20 cellular contexts compared by ENCODE assay signal in genomic region chr1:167541013-167541412, GRCh38. TPM values are rescaled to one million over a fixed set of nuclear protein-coding genes. Genes with fewer than 3 reads are reported as not detected.
A peak's percentile ranks its signal among the peaks of the same experiment; 100 is the strongest.
DNase-seq lines count a peak whose midpoint lies in the region; ATAC-seq, FAIRE-seq and TF ChIP-seq lines count a peak whose summit lies in the region.
"Had no signal": no experiment of that assay in that cellular context is flagged by ENCODE, and none has a peak within 500 bp of the region (broad histone marks: within the 10 kb centered on the region; RNA-seq: fewer than 3 reads in every experiment).

No MANE protein-coding gene starts in this region.

- H3K4me1 Mint-ChIP-seq in activated CD4-positive, alpha-beta T cell treated with anti-CD3 and anti-CD28 coated beads, Interleukin-2, amount 10 ng/mL, durations not matched to agents 24 days and 14 days: peaks cover 48% of the 10 kb centered on the region
- H3K4me1 Mint-ChIP-seq in mesothelial cell of epicardium: no peaks in the 10 kb centered on the region

- no peak overlapping the region for H3K4me2 ChIP-seq in Karpas-422 (ENCODE audit: low read depth, low read length, poor library complexity, severe bottlenecking)
- H3K4me2 ChIP-seq: SK-N-SH had no signal

- H3K27ac ChIP-seq in Karpas-422 (ENCODE audit: low read length): peak overlapping the region; percentile 64
- H3K27ac ChIP-seq: foreskin keratinocyte, left ventricle myocardium inferior, sigmoid colon had no signal

- no peak overlapping the region for H3K4me3 Mint-ChIP-seq in activated CD4-positive, alpha-beta T cell treated with anti-CD3 and anti-CD28 coated beads, Interleukin-2, amount 10 ng/mL, durations not matched to agents 24 days and 14 days
- no peak overlapping the region for H3K4me3 Mint-ChIP-seq in mesothelial cell of epicardium
- H3K4me3 Mint-ChIP-seq: activated naive CD8-positive, alpha-beta T cell treated with anti-CD3 and anti-CD28 coated beads, Interleukin-2, amount 50 U/mL, for 24 hours had no signal

- peaks cover 3% of the 10 kb centered on the region; the same call in 1 of the 2 replicates for H3K79me2 ChIP-seq in Karpas-422 (ENCODE audit: low read length)

- H3K36me3 Mint-ChIP-seq in activated CD4-positive, alpha-beta T cell treated with anti-CD3 and anti-CD28 coated beads, Interleukin-2, amount 10 ng/mL, durations not matched to agents 24 days and 14 days (ENCODE audit: low read depth): peaks cover 1% of the 10 kb centered on the region
- peaks cover 3% of the 10 kb centered on the region for H3K36me3 Mint-ChIP-seq in mesothelial cell of epicardium

- H4K20me1 ChIP-seq in Karpas-422 (ENCODE audit: insufficient read depth, low read depth, low read length): no peaks in the 10 kb centered on the region

- H3K9me2 ChIP-seq in Karpas-422 (replicated peaks; ENCODE audit: insufficient read depth, low read length): no peaks in the 10 kb centered on the region
- H3K9me2 ChIP-seq: SK-N-SH had no signal

- DNase-seq in activated CD4-positive, alpha-beta T cell treated with anti-CD3 and anti-CD28 coated beads, Interleukin-2, amount 10 ng/mL, durations not matched to agents 24 days and 14 days: no peak
- DNase-seq in activated CD4-positive, alpha-beta T cell treated with anti-CD3 and anti-CD28 coated beads, Interleukin-2, amount 50 U/mL, for 1 hour: no peak
- DNase-seq in Karpas-422: no peak
- peak; percentile 58 for DNase-seq in bronchial epithelial cell (ENCODE audit: low read depth)
- DNase-seq in mesothelial cell of epicardium (ENCODE audit: low spot score in 2 of 2, unreplicated experiment in 2 of 2): no peak
- DNase-seq in NCI-H345 (lab: John Stamatoyannopoulos, UW): no peak
- DNase-seq in lower leg skin (ENCODE audit: low spot score in 2 of 2): no peak
- DNase-seq: foreskin keratinocyte, GOT3, left ventricle myocardium inferior, NCI-H524 treated with DMSO at 0.1 percent for 48 hours, posterior cingulate gyrus, sigmoid colon, T1000, upper lobe of left lung had no signal

- no peaks in the 10 kb centered on the region for H3K9me3 ChIP-seq in Karpas-422 (ENCODE audit: low read length)
- H3K9me3 ChIP-seq: left ventricle myocardium inferior, sigmoid colon, SK-N-SH, upper lobe of left lung had no signal

- H3K27me3 Mint-ChIP-seq in activated CD4-positive, alpha-beta T cell treated with anti-CD3 and anti-CD28 coated beads, Interleukin-2, amount 10 ng/mL, durations not matched to agents 24 days and 14 days: no peaks in the 10 kb centered on the region
- no peaks in the 10 kb centered on the region for H3K27me3 Mint-ChIP-seq in mesothelial cell of epicardium (ENCODE audit: low read depth)
- H3K27me3 Mint-ChIP-seq: activated naive CD8-positive, alpha-beta T cell treated with anti-CD3 and anti-CD28 coated beads, Interleukin-2, amount 50 U/mL, for 24 hours had no signal

- H3K36me3 ChIP-seq in Karpas-422 (ENCODE audit: insufficient read depth, low read length): peaks cover 36% of the 10 kb centered on the region
- H3K36me3 ChIP-seq in bronchial epithelial cell (ENCODE audit: control insufficient read depth, insufficient read depth, low read length): no peaks in the 10 kb centered on the region

- H3K9me3 Mint-ChIP-seq in activated CD4-positive, alpha-beta T cell treated with anti-CD3 and anti-CD28 coated beads, Interleukin-2, amount 10 ng/mL, durations not matched to agents 24 days and 14 days: no peaks in the 10 kb centered on the region
- no peaks in the 10 kb centered on the region for H3K9me3 Mint-ChIP-seq in mesothelial cell of epicardium
- H3K9me3 Mint-ChIP-seq: activated naive CD8-positive, alpha-beta T cell treated with anti-CD3 and anti-CD28 coated beads, Interleukin-2, amount 50 U/mL, for 24 hours; nephron had no signal

- no peak for TF ChIP-seq POLR2A in lower leg skin (IDR thresholded peaks at IDR 0.05)

- no peak for ATAC-seq in HG02642 (IDR thresholded peaks at IDR 0.05; ENCODE audit: poor library complexity, unreplicated experiment)

- no peak overlapping the region for H3K9ac ChIP-seq in Karpas-422 (ENCODE audit: low read length)
- H3K9ac ChIP-seq: SK-N-SH had no signal

- intact Hi-C loops in activated CD4-positive, alpha-beta T cell treated with anti-CD3 and anti-CD28 coated beads, Interleukin-2, amount 10 ng/mL, durations not matched to agents 24 days and 14 days (cut with micrococcal nuclease): no loop called here
- intact Hi-C loops in lower leg skin (cut with DNase I; ENCODE audit: low total_unique reads): no loop called here

- H2AFZ ChIP-seq in Karpas-422 (ENCODE audit: low read length): no peak overlapping the region

- H3K27me3 ChIP-seq in Karpas-422 (ENCODE audit: low read length) (no peaks in the 10 kb centered on the region), bronchial epithelial cell (ENCODE audit: control insufficient read depth, insufficient read depth, low read length) (no peaks in the 10 kb centered on the region)
- H3K27me3 ChIP-seq: foreskin keratinocyte, sigmoid colon, upper lobe of left lung had no signal

- H3K4me1 ChIP-seq in Karpas-422 (ENCODE audit: low read length): peaks cover 61% of the 10 kb centered on the region
- H3K4me1 ChIP-seq: left ventricle myocardium inferior had no signal

- TF ChIP-seq CTCF in bronchial epithelial cell (IDR thresholded peaks at IDR 0.05; ENCODE audit: insufficient read depth, low read length, severe bottlenecking) (no peak), mesothelial cell of epicardium (IDR thresholded peaks at IDR 0.05; ENCODE audit: unreplicated experiment) (no peak), lower leg skin (IDR thresholded peaks at IDR 0.05) (no peak)

- no peak overlapping the region for H3K4me3 ChIP-seq in Karpas-422 (ENCODE audit: low read length)
- H3K4me3 ChIP-seq in bronchial epithelial cell (ENCODE audit: low read depth, low read length): no peak overlapping the region
- H3K4me3 ChIP-seq in lower leg skin (ENCODE audit: low read depth, poor library complexity, severe bottlenecking): no peak overlapping the region
- H3K4me3 ChIP-seq: left ventricle myocardium inferior, sigmoid colon, upper lobe of left lung had no signal

- no peak for FAIRE-seq in bronchial epithelial cell (lab: Jason Lieb, UNC)

- H3K27ac Mint-ChIP-seq in activated CD4-positive, alpha-beta T cell treated with anti-CD3 and anti-CD28 coated beads, Interleukin-2, amount 10 ng/mL, durations not matched to agents 24 days and 14 days: peak overlapping the region; percentile 29
- peak overlapping the region; percentile 30 for H3K27ac Mint-ChIP-seq in mesothelial cell of epicardium
- H3K27ac Mint-ChIP-seq: activated naive CD8-positive, alpha-beta T cell treated with anti-CD3 and anti-CD28 coated beads, Interleukin-2, amount 50 U/mL, for 24 hours; nephron had no signal

RNA-seq across cellular contexts. Expression of gene CREG1, which starts 12.5 kb away (rescaled TPM):
- total RNA-seq in activated CD4-positive, alpha-beta T cell treated with anti-CD3 and anti-CD28 coated beads, Interleukin-2, amount 10 ng/mL, durations not matched to agents 24 days and 14 days: 12.3 and 13.6 TPM in 2 replicates
- 51.1 and 102 TPM in 2 replicates for total RNA-seq in Karpas-422 (2014; rRNA removed; shearing (Covaris generic); ENCODE audit: low replicate concordance)
- 62.2 and 78.2 TPM in 2 replicates for total RNA-seq in bronchial epithelial cell
- 40.8 to 45.0 TPM (median 41.7 TPM) in 3 replicates for total RNA-seq in mesothelial cell of epicardium
- 100 to 1,000 TPM; 196 to 467 (median 339) TPM for total RNA-seq in lower leg skin

RNA-seq across cellular contexts. Expression of gene CD247, which starts 22.7 kb away (rescaled TPM):
- total RNA-seq in activated CD4-positive, alpha-beta T cell treated with anti-CD3 and anti-CD28 coated beads, Interleukin-2, amount 10 ng/mL, durations not matched to agents 24 days and 14 days: 183 and 186 TPM in 2 replicates
- total RNA-seq in Karpas-422 (2014; rRNA removed; shearing (Covaris generic); ENCODE audit: low replicate concordance): 41.3 and 56.1 TPM in 2 replicates
- not detected in 2 replicates for total RNA-seq in bronchial epithelial cell
- total RNA-seq in mesothelial cell of epicardium: 0.13 to 0.36 TPM (median 0.22 TPM) in 3 replicates
- total RNA-seq in lower leg skin: under 1 TPM in 3 of 4 donors, not detected in 1; 0.27 to 0.61 (median 0.58) TPM
- total RNA-seq: dermis blood vessel endothelial cell had no signal

Comparison
In these comparisons a context has a peak if more than half of its experiments do, and no peak if none do; other contexts are left out.
1. RNA of gene CD247, which starts 22.7 kb away (total RNA-seq): 183 to 186 TPM in activated CD4-positive, alpha-beta T cell treated with anti-CD3 and anti-CD28 coated beads, Interleukin-2, amount 10 ng/mL, durations not matched to agents 24 days and 14 days and 41.3 to 56.1 TPM in Karpas-422; 0.27 to 0.61 TPM in lower leg skin, 0.13 to 0.36 TPM in mesothelial cell of epicardium and not detected in bronchial epithelial cell; every median in the first group is over 10 times any median in the second.